ENCODE assay signal across 16 cellular contexts in the genomic region with DNA sequence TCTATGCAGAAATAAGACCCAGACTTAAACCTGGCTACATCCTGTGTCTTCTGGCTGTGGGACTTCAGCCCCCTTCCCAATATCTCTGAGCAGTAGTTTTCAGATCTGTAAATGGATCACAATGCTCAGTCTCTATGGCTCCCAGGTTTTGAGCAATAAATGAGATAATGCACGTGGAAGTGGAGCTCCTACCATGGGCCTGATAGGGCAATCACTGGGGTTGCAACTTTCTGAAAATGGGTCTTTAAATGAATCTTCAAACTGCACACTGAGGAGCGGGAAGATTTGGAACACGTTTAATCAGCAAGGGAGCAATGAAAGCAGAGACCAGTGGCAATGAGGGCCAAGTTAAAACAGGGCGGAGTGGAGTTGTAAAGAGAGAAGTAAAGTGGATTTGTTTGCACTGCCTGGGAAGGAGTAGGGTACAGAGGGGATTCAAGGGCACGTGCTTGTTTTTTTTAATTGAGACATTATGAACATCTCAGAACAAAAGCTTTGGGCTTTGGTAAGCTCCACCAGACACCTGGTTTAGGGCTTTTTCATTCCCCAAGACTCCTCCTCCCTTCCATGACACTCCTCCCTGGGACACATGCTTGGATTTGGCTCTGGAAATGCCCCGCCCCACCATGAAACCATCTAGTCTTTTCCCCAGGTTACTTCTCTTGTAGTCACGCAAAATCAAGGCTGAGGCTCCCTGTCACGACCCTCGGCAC.
"Had no signal": no experiment of that assay in that cellular context is flagged by ENCODE, and none has a peak within 500 bp of the region (broad histone marks: within the 10 kb centered on the region; RNA-seq: fewer than 3 reads in every experiment).

No MANE protein-coding gene starts in this region.

- H3K36me3 ChIP-seq: breast epithelium, heart left ventricle had no signal

- H3K4me3 ChIP-seq: breast epithelium, heart left ventricle had no signal

- H3K27ac ChIP-seq: breast epithelium, epithelial cell of prostate, heart left ventricle had no signal

- H3K9me3 Mint-ChIP-seq: activated naive CD8-positive, alpha-beta T cell treated with anti-CD3 and anti-CD28 coated beads, Interleukin-2, amount 10 ng/mL, durations not matched to agents 7 days and 5 days; activated T-helper 1 cell treated with anti-CD3 and anti-CD28 coated beads, Interleukin-12 subunit alpha, Interleukin-12 subunit beta, Interleukin-2, Interleukin-4 antibody, amounts not matched to agents 30 ng/mL and 10 ng/mL and 1 ng/mL, durations not matched to agents 14 hours and 24 hours and 36 hours; effector memory CD8-positive, alpha-beta T cell; nephron; T-helper 2 cell treated with Interferon-gamma antibody and Interleukin-4, amounts not matched to agents 5 μg/mL and 100 μg/mL, for 36 hours had no signal

- H3K36me3 Mint-ChIP-seq: activated naive CD8-positive, alpha-beta T cell treated with anti-CD3 and anti-CD28 coated beads, Interleukin-2, amount 10 ng/mL, durations not matched to agents 7 days and 5 days had no signal

- DNase-seq: activated CD4-positive, alpha-beta T cell treated with anti-CD3 and anti-CD28 coated beads, Interleukin-2, amount 50 U/mL, for 1 hour; activated CD8-positive, alpha-beta memory T cell treated with anti-CD3 and anti-CD28 coated beads for 24 hours; activated naive CD8-positive, alpha-beta T cell treated with anti-CD3 and anti-CD28 coated beads, Interleukin-2, amount 10 ng/mL, durations not matched to agents 7 days and 5 days; anterior cingulate cortex; dermis blood vessel endothelial cell; effector memory CD8-positive, alpha-beta T cell; heart left ventricle; nucleus accumbens; stimulated activated CD4-positive, alpha-beta T cell treated with anti-CD3 and anti-CD28 coated beads, Interleukin-4, amount 100 ng/mL, for 24 hours; stimulated activated naive CD4-positive, alpha-beta T cell; trophoblast cell had no signal

- H3K4me3 Mint-ChIP-seq: activated naive CD8-positive, alpha-beta T cell treated with anti-CD3 and anti-CD28 coated beads, Interleukin-2, amount 10 ng/mL, durations not matched to agents 7 days and 5 days; activated T-helper 1 cell treated with anti-CD3 and anti-CD28 coated beads, Interleukin-12 subunit alpha, Interleukin-12 subunit beta, Interleukin-2, Interleukin-4 antibody, amounts not matched to agents 30 ng/mL and 10 ng/mL and 1 ng/mL, durations not matched to agents 14 hours and 24 hours and 36 hours; effector memory CD8-positive, alpha-beta T cell; nephron; T-helper 2 cell treated with Interferon-gamma antibody and Interleukin-4, amounts not matched to agents 5 μg/mL and 100 μg/mL, for 36 hours had no signal

- H3K9me3 ChIP-seq: breast epithelium, heart left ventricle had no signal

- H3K4me1 ChIP-seq: breast epithelium, heart left ventricle had no signal

- H3K4me1 Mint-ChIP-seq: activated naive CD8-positive, alpha-beta T cell treated with anti-CD3 and anti-CD28 coated beads, Interleukin-2, amount 10 ng/mL, durations not matched to agents 7 days and 5 days had no signal

- H3K27me3 ChIP-seq: breast epithelium, heart left ventricle had no signal

- H3K27ac Mint-ChIP-seq: activated naive CD8-positive, alpha-beta T cell treated with anti-CD3 and anti-CD28 coated beads, Interleukin-2, amount 10 ng/mL, durations not matched to agents 7 days and 5 days; activated T-helper 1 cell treated with anti-CD3 and anti-CD28 coated beads, Interleukin-12 subunit alpha, Interleukin-12 subunit beta, Interleukin-2, Interleukin-4 antibody, amounts not matched to agents 30 ng/mL and 10 ng/mL and 1 ng/mL, durations not matched to agents 14 hours and 24 hours and 36 hours; effector memory CD8-positive, alpha-beta T cell; T-helper 2 cell treated with Interferon-gamma antibody and Interleukin-4, amounts not matched to agents 5 μg/mL and 100 μg/mL, for 36 hours had no signal

- ATAC-seq: effector memory CD8-positive, alpha-beta T cell had no signal
